In the genomic region with DNA sequence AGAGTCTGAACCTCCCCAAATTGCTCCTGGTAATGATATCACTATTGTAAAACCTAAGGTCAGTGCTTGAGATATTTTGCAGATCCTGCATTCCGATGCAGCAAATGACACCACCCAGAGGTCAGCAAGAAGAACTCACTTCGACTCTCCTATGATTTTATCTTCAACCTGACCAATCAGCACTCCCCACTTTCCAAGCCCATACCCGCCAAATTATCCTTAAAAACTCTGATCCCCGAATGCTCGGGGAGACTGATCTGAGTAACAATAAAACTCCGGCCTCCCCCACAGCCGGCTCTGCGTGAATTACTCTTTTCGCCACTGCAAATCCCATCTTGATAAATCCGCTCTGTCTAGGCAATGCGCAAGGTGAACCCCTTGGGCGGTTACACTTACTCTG, we compare ENCODE assay signal across 8 cellular contexts. TPM values are rescaled to one million over a fixed set of nuclear protein-coding genes. Genes with fewer than 3 reads are reported as not detected.
A peak's percentile ranks its signal among the peaks of the same experiment; 100 is the strongest.
DNase-seq lines count a peak whose midpoint lies in the region; ATAC-seq and TF ChIP-seq lines count a peak whose summit lies in the region.

No MANE protein-coding gene starts in this region.

- ATAC-seq in gastroesophageal sphincter (no peak), HG02642 (IDR thresholded peaks at IDR 0.05; ENCODE audit: poor library complexity, unreplicated experiment) (no peak), GM21515 (IDR thresholded peaks at IDR 0.05; ENCODE audit: unreplicated experiment) (no peak)

- no peak for TF ChIP-seq POLR2A in gastroesophageal sphincter (IDR thresholded peaks at IDR 0.05)

- peaks cover 6 to 60% (median 7%) of the 10 kb centered on the region in 3 donors for H3K4me1 ChIP-seq in gastroesophageal sphincter
- H3K4me1 ChIP-seq in skeletal muscle tissue (ENCODE audit: control insufficient read depth in 3 of 3, insufficient read depth in 3 of 3, low read length in 3 of 3), result peaks cover 12 to 28% (median 19%) of the 10 kb centered on the region in 3 donors

- H3K36me3 ChIP-seq in SK-N-MC (ENCODE audit: insufficient read depth, low read length), result no peaks in the 10 kb centered on the region
- H3K36me3 ChIP-seq in gastroesophageal sphincter, result peaks cover 0 to 17% of the 10 kb centered on the region in 2 donors
- peaks cover 2 to 4% (median 3%) of the 10 kb centered on the region in 3 donors for H3K36me3 ChIP-seq in skeletal muscle tissue (ENCODE audit: control insufficient read depth in 3 of 3, insufficient read depth in 3 of 3, low read length in 3 of 3)

- peak; percentile 14 for DNase-seq in stimulated activated CD4-positive, alpha-beta T cell treated with anti-CD3 and anti-CD28 coated beads, Interleukin-15, amount 100 ng/mL, for 24 hours
- no peak for DNase-seq in stimulated activated CD4-positive, alpha-beta T cell treated with anti-CD3 and anti-CD28 coated beads, Interleukin-4, amount 100 ng/mL, for 1 hour
- no peak for DNase-seq in SK-N-MC (ENCODE audit: low read depth, low spot score)
- DNase-seq in stimulated activated CD4-positive, alpha-beta T cell treated with anti-CD3 and anti-CD28 coated beads, Interleukin-2, amount 100 ng/mL, for 48 hours, result no peak

- H3K27ac ChIP-seq in SK-N-MC (no peak overlapping the region), gastroesophageal sphincter (peak overlapping the region in 3 of 4 donors; percentile 89 to 95 (median 93)), skeletal muscle tissue (ENCODE audit: low read depth, low read length) (no peak overlapping the region)

- H3K27me3 ChIP-seq in gastroesophageal sphincter (no peaks in the 10 kb centered on the region), skeletal muscle tissue (ENCODE audit: control insufficient read depth in 3 of 3, insufficient read depth in 3 of 3, low read length in 3 of 3) (no peaks in the 10 kb centered on the region)

- H3K9ac ChIP-seq in SK-N-MC (ENCODE audit: insufficient read length) (no peak overlapping the region), skeletal muscle tissue (ENCODE audit: low read depth in 1 of 3, low read length in 3 of 3) (peak overlapping the region; percentile 91 to 97 (median 96))

- no peak for TF ChIP-seq EP300 in gastroesophageal sphincter (IDR thresholded peaks at IDR 0.05)

- H3K9me3 ChIP-seq in SK-N-MC (ENCODE audit: low read depth, low read length) (no peaks in the 10 kb centered on the region), gastroesophageal sphincter (no peaks in the 10 kb centered on the region), skeletal muscle tissue (ENCODE audit: control insufficient read depth in 3 of 3, low read length in 3 of 3) (no peaks in the 10 kb centered on the region)

- WGBS in gastroesophageal sphincter (ENCODE audit: low coverage in 1 of 2), 2 donors, result 7 to 20% methylated on average over 11 to 12 of the region's 12 CpGs

- H3K4me3 ChIP-seq in SK-N-MC (peak overlapping the region; percentile 98), gastroesophageal sphincter (peak overlapping the region; percentile 83 to 90), skeletal muscle tissue (ENCODE audit: low read length in 3 of 3) (peak overlapping the region; percentile 72 to 89 (median 87))

- TF ChIP-seq CTCF in gastroesophageal sphincter (IDR thresholded peaks at IDR 0.05), result peak in 1 of 4 experiments; percentile 15

RNA-seq across cellular contexts. Expression of gene NPC2, which starts 1.2 kb away (rescaled TPM):
- total RNA-seq in gastroesophageal sphincter (100 to 1,000 TPM in 3 of 4 donors, 10 to 100 TPM in 1; 81.9 to 302 (median 227) TPM), skeletal muscle tissue (104 TPM)

RNA-seq across cellular contexts. Expression of gene ISCA2, which starts 1.6 kb away (rescaled TPM):
- total RNA-seq in gastroesophageal sphincter (10 to 100 TPM; 10.6 to 16.3 (median 10.9) TPM), skeletal muscle tissue (19.8 TPM)

Comparison
In these comparisons a context has a peak if more than half of its experiments do, and no peak if none do; other contexts are left out.
1. H3K27ac ChIP-seq: peak in gastroesophageal sphincter (3 of 4); none in SK-N-MC (single experiment) and skeletal muscle tissue (single experiment).
2. Peak in every context shown above with its lines, with median percentiles within 50 percentile points of each other: H3K4me3 ChIP-seq.